21 cellular contexts compared by ENCODE assay signal in the genomic region with DNA sequence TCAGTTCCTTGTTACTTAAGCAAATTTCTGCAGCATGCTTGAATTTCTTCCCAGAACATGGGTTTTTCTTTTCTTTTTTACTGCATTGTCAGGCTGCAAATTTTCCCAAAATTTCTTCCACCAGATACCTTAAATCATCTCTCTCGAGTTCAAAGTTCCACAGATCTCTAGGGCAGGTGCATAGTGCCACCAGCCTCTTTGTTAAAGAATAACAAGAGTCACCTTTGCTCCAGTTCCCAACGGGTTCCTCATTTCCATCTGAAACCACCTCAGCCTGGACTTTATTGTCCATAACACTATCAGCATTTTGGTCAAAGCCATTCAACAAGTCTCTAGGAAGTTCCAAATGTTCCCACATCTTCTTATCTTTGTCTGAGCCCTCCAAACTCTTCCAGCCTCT.
"Had no signal": no experiment of that assay in that cellular context is flagged by ENCODE, and none has a peak within 500 bp of the region (broad histone marks: within the 10 kb centered on the region; RNA-seq: fewer than 3 reads in every experiment).

No MANE protein-coding gene starts in this region.

- H3K4me3 ChIP-seq: coronary artery, dorsolateral prefrontal cortex, esophagus muscularis mucosa, gastrocnemius medialis, heart right ventricle, left ventricle myocardium inferior, lower lobe of right lung, mucosa of descending colon had no signal

- H3K27ac ChIP-seq: coronary artery, dorsolateral prefrontal cortex, esophagus muscularis mucosa, foreskin keratinocyte, gastrocnemius medialis, heart right ventricle, left ventricle myocardium inferior, lower lobe of right lung had no signal

- H3K27me3 ChIP-seq: dorsolateral prefrontal cortex, esophagus muscularis mucosa, foreskin keratinocyte, gastrocnemius medialis, heart right ventricle had no signal

- H3K36me3 ChIP-seq: esophagus muscularis mucosa, gastrocnemius medialis, heart right ventricle, left ventricle myocardium inferior, lower lobe of right lung had no signal

- H3K4me1 ChIP-seq: esophagus muscularis mucosa, foreskin keratinocyte, gastrocnemius medialis, heart right ventricle, left ventricle myocardium inferior, lower lobe of right lung had no signal

- H3K9me3 ChIP-seq: esophagus muscularis mucosa, gastrocnemius medialis, lower lobe of right lung, mucosa of descending colon had no signal

- ATAC-seq: foreskin keratinocyte; gastrocnemius medialis; heart right ventricle; left cardiac atrium; lower lobe of right lung; mucosa of descending colon; naive thymus-derived CD8-positive, alpha-beta T cell had no signal

- DNase-seq: dermis blood vessel endothelial cell; dorsolateral prefrontal cortex; effector CD4-positive, alpha-beta T cell; effector memory CD4-positive, alpha-beta T cell; foreskin keratinocyte; gastrocnemius medialis; glutamatergic neuron; head of caudate nucleus; heart right ventricle; hypothalamus; immature natural killer cell; islet precursor cell; left cardiac atrium; left ventricle myocardium inferior; lower lobe of right lung; mesenchymal stem cell; mucosa of descending colon; naive B cell; naive thymus-derived CD8-positive, alpha-beta T cell had no signal
